ENCODE assay signal across 1 cellular context in the genomic region with DNA sequence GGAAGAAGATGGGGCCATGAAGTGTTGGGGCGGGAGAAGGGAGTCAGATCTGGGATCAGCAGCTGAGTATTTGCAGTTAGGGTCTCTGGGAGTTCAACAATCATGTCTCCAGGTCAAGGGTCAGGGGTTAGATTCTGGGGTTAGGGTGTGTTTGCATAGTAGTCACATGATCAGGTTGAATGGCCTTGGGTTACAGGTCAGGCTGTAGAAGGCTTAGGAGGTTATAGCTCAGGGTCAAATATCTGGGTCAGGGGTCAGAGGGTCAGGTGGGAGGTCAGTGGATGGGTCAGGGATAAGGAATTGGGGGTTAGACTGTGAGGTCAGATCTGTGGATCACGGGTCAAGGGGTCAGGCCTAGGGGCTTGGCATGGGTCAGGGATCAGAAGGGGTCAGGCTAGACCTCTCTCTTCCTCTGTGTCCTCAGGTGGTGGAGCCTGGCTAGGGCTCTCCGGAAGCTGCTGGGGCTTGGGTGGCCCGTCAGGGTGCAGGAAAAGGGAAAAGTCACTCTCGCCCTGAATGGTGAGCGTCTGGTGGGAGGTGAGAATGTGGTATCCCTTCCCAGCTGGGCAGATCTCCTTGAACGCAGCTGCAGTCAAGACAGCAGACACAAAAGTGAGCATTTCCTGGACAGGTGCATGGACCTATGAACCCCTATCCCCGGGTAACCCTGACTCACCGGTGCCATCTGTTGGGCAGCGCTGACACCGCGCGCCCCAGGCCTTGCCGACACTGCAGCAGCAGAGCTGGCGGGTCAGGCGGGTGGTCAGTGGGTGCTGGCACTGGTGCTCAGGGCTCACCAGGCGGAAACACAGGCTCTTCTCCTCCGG.
A peak's percentile ranks its signal among the peaks of the same experiment; 100 is the strongest.
TF ChIP-seq lines count a peak whose summit lies in the region.

No MANE protein-coding gene starts in this region.

TF ChIP-seq in HepG2, 621 proteins besides CTCF, POLR2A, EP300 and RAD21 (continued from another document and continues in another):
- TF ChIP-seq MYPOP (CRISPR knock-in tag; IDR thresholded peaks at IDR 0.05) (no peak), ZNF784 (CRISPR knock-in tag; IDR thresholded peaks at IDR 0.05; ENCODE audit: borderline replicate concordance) (no peak; the same call in 1 of the 2 replicates), THAP9 (CRISPR knock-in tag; IDR thresholded peaks at IDR 0.05; ENCODE audit: borderline replicate concordance) (no peak), NCOA1 (CRISPR knock-in tag; IDR thresholded peaks at IDR 0.05) (no peak), ZNF234 (CRISPR knock-in tag; conservative IDR thresholded peaks at IDR 0.05) (no peak), ZNF124 (CRISPR knock-in tag; IDR thresholded peaks at IDR 0.05) (no peak), ZNF367 (CRISPR knock-in tag; IDR thresholded peaks at IDR 0.05; ENCODE audit: borderline replicate concordance) (no peak), SIN3A (IDR thresholded peaks at IDR 0.05; ENCODE audit: borderline replicate concordance, low read depth, low read length) (0 out of 2 replicates have a peak, but pooled peaks have one; percentile 36), ZNF691 (CRISPR knock-in tag; IDR thresholded peaks at IDR 0.05; ENCODE audit: borderline replicate concordance, low read depth) (0 out of 2 replicates have a peak, but pooled peaks have one; percentile 67), TOE1 (CRISPR knock-in tag; IDR thresholded peaks at IDR 0.05) (0 out of 2 replicates have a peak, but pooled peaks have one; percentile 23), KAT7 (CRISPR knock-in tag; IDR thresholded peaks at IDR 0.05; ENCODE audit: borderline replicate concordance) (no peak), CEBPB (IDR thresholded peaks at IDR 0.05; ENCODE audit: borderline replicate concordance, low read depth, low read length) (no peak), SRY (CRISPR knock-in tag; IDR thresholded peaks at IDR 0.05) (no peak), ZNF292 (CRISPR knock-in tag; IDR thresholded peaks at IDR 0.05; ENCODE audit: borderline replicate concordance, low read depth) (no peak; the same call in 1 of the 2 replicates), NR2F2 (IDR thresholded peaks at IDR 0.05; ENCODE audit: borderline replicate concordance, low read depth) (peak; percentile 100), HIVEP1 (CRISPR knock-in tag; IDR thresholded peaks at IDR 0.05) (no peak; the same call in 1 of the 2 replicates), NRL (CRISPR knock-in tag; IDR thresholded peaks at IDR 0.05; ENCODE audit: borderline replicate concordance) (no peak), RORA (CRISPR knock-in tag; IDR thresholded peaks at IDR 0.05) (no peak; the same call in 1 of the 2 replicates), GFI1 (CRISPR knock-in tag; IDR thresholded peaks at IDR 0.05; ENCODE audit: borderline replicate concordance) (peak; percentile 41; the same call in 1 of the 2 replicates), WIZ (CRISPR knock-in tag; IDR thresholded peaks at IDR 0.05) (no peak), ZSCAN20 (CRISPR knock-in tag; IDR thresholded peaks at IDR 0.05; ENCODE audit: borderline replicate concordance) (no peak), NR0B2 (CRISPR knock-in tag; IDR thresholded peaks at IDR 0.05) (no peak), IKZF4 (CRISPR knock-in tag; IDR thresholded peaks at IDR 0.05; ENCODE audit: borderline replicate concordance, low read depth, not compliant biosample characterization) (no peak), PREB (CRISPR knock-in tag; IDR thresholded peaks at IDR 0.05) (no peak), SSRP1 (CRISPR knock-in tag; IDR thresholded peaks at IDR 0.05) (no peak), ZNF83 (CRISPR knock-in tag; IDR thresholded peaks at IDR 0.05; ENCODE audit: borderline replicate concordance) (no peak), NFIB (CRISPR knock-in tag; IDR thresholded peaks at IDR 0.05; ENCODE audit: borderline replicate concordance) (no peak)
- TF ChIP-seq, protein P1, sequence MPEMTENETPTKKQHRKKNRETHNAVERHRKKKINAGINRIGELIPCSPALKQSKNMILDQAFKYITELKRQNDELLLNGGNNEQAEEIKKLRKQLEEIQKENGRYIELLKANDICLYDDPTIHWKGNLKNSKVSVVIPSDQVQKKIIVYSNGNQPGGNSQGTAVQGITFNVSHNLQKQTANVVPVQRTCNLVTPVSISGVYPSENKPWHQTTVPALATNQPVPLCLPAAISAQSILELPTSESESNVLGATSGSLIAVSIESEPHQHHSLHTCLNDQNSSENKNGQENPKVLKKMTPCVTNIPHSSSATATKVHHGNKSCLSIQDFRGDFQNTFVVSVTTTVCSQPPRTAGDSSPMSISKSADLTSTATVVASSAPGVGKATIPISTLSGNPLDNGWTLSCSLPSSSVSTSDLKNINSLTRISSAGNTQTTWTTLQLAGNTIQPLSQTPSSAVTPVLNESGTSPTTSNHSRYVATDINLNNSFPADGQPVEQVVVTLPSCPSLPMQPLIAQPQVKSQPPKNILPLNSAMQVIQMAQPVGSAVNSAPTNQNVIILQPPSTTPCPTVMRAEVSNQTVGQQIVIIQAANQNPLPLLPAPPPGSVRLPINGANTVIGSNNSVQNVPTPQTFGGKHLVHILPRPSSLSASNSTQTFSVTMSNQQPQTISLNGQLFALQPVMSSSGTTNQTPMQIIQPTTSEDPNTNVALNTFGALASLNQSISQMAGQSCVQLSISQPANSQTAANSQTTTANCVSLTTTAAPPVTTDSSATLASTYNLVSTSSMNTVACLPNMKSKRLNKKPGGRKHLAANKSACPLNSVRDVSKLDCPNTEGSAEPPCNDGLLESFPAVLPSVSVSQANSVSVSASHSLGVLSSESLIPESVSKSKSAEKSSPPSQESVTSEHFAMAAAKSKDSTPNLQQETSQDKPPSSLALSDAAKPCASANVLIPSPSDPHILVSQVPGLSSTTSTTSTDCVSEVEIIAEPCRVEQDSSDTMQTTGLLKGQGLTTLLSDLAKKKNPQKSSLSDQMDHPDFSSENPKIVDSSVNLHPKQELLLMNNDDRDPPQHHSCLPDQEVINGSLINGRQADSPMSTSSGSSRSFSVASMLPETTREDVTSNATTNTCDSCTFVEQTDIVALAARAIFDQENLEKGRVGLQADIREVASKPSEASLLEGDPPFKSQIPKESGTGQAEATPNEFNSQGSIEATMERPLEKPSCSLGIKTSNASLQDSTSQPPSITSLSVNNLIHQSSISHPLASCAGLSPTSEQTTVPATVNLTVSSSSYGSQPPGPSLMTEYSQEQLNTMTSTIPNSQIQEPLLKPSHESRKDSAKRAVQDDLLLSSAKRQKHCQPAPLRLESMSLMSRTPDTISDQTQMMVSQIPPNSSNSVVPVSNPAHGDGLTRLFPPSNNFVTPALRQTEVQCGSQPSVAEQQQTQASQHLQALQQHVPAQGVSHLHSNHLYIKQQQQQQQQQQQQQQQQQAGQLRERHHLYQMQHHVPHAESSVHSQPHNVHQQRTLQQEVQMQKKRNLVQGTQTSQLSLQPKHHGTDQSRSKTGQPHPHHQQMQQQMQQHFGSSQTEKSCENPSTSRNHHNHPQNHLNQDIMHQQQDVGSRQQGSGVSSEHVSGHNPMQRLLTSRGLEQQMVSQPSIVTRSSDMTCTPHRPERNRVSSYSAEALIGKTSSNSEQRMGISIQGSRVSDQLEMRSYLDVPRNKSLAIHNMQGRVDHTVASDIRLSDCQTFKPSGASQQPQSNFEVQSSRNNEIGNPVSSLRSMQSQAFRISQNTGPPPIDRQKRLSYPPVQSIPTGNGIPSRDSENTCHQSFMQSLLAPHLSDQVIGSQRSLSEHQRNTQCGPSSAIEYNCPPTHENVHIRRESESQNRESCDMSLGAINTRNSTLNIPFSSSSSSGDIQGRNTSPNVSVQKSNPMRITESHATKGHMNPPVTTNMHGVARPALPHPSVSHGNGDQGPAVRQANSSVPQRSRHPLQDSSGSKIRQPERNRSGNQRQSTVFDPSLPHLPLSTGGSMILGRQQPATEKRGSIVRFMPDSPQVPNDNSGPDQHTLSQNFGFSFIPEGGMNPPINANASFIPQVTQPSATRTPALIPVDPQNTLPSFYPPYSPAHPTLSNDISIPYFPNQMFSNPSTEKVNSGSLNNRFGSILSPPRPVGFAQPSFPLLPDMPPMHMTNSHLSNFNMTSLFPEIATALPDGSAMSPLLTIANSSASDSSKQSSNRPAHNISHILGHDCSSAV (CRISPR knock-in tag; IDR thresholded peaks at IDR 0.05; ENCODE audit: borderline replicate concordance) = no peak
- TF ChIP-seq, protein P2, sequence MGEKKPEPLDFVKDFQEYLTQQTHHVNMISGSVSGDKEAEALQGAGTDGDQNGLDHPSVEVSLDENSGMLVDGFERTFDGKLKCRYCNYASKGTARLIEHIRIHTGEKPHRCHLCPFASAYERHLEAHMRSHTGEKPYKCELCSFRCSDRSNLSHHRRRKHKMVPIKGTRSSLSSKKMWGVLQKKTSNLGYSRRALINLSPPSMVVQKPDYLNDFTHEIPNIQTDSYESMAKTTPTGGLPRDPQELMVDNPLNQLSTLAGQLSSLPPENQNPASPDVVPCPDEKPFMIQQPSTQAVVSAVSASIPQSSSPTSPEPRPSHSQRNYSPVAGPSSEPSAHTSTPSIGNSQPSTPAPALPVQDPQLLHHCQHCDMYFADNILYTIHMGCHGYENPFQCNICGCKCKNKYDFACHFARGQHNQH (CRISPR knock-in tag; IDR thresholded peaks at IDR 0.05) = peak; percentile 42; the same call in 1 of the 2 replicates
- TF ChIP-seq, protein P3, sequence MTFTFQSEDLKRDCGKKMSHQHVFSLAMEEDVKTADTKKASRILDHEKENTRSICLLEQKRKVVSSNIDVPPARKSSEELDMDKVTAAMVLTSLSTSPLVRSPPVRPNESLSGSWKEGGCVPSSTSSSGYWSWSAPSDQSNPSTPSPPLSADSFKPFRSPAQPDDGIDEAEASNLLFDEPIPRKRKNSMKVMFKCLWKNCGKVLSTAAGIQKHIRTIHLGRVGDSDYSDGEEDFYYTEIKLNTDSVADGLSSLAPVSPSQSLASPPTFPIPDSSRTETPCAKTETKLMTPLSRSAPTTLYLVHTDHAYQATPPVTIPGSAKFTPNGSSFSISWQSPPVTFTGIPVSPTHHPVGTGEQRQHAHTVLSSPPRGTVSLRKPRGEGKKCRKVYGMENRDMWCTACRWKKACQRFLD (CRISPR knock-in tag; IDR thresholded peaks at IDR 0.05; ENCODE audit: borderline replicate concordance) = no peak
- TF ChIP-seq, protein P4, sequence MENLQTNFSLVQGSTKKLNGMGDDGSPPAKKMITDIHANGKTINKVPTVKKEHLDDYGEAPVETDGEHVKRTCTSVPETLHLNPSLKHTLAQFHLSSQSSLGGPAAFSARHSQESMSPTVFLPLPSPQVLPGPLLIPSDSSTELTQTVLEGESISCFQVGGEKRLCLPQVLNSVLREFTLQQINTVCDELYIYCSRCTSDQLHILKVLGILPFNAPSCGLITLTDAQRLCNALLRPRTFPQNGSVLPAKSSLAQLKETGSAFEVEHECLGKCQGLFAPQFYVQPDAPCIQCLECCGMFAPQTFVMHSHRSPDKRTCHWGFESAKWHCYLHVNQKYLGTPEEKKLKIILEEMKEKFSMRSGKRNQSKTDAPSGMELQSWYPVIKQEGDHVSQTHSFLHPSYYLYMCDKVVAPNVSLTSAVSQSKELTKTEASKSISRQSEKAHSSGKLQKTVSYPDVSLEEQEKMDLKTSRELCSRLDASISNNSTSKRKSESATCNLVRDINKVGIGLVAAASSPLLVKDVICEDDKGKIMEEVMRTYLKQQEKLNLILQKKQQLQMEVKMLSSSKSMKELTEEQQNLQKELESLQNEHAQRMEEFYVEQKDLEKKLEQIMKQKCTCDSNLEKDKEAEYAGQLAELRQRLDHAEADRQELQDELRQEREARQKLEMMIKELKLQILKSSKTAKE (CRISPR knock-in tag; IDR thresholded peaks at IDR 0.05; ENCODE audit: borderline replicate concordance) = 0 out of 2 replicates have a peak, but pooled peaks have one; percentile 10
